In genomic region chr1:26782521-26783212, GRCh38 we compare ENCODE assay signal across 15 cellular contexts. TPM values are rescaled to one million over a fixed set of nuclear protein-coding genes. Genes with fewer than 3 reads are reported as not detected.
DNase-seq lines count a peak whose midpoint lies in the region; ATAC-seq and TF ChIP-seq lines count a peak whose summit lies in the region.
"Had no signal": no experiment of that assay in that cellular context is flagged by ENCODE, and none has a peak within 500 bp of the region (broad histone marks: within the 10 kb centered on the region; RNA-seq: fewer than 3 reads in every experiment).

No MANE protein-coding gene starts in this region.

- peaks cover 7% of the 10 kb centered on the region for H4K20me1 ChIP-seq in hepatocyte (ENCODE audit: insufficient read depth, poor library complexity, severe bottlenecking)

- no peaks in the 10 kb centered on the region for H3K9me3 ChIP-seq in hepatocyte (ENCODE audit: low read depth)
- H3K9me3 ChIP-seq: A549, thoracic aorta had no signal

- DNase-seq in activated CD4-positive, alpha-beta T cell treated with anti-CD3 and anti-CD28 coated beads for 36 hours, result no peak
- no peak for DNase-seq in activated CD4-positive, alpha-beta T cell treated with anti-CD3 and anti-CD28 coated beads, Interleukin-2, amount 50 U/mL, for 48 hours
- no peak for DNase-seq in activated CD8-positive, alpha-beta T cell treated with anti-CD3 and anti-CD28 coated beads for 36 hours
- no peak for DNase-seq in hepatocyte (ENCODE audit: low spot score)
- no peak for DNase-seq in stimulated activated naive B cell treated with anti-CD40 and anti-IgM and Interleukin-4, amounts not matched to agents 10 μg/mL and 1 μg/mL and 100 μg/mL, for 72 hours
- no peak for DNase-seq in AG20443 (ENCODE audit: low spot score)
- DNase-seq: activated CD4-positive, alpha-beta T cell treated with anti-CD3 and anti-CD28 coated beads for 1 hour; occipital lobe; SHP77; stimulated activated CD4-positive, alpha-beta T cell treated with anti-CD3 and anti-CD28 coated beads, Interleukin-2, amount 100 ng/mL, for 48 hours had no signal

- H3K4me3 Mint-ChIP-seq in activated CD4-positive, alpha-beta T cell treated with anti-CD3 and anti-CD28 coated beads for 36 hours, result no peak overlapping the region
- H3K4me3 Mint-ChIP-seq in activated CD8-positive, alpha-beta T cell treated with anti-CD3 and anti-CD28 coated beads for 36 hours, result no peak overlapping the region
- H3K4me3 Mint-ChIP-seq in stimulated activated naive B cell treated with anti-CD40 and anti-IgM and Interleukin-4, amounts not matched to agents 10 μg/mL and 1 μg/mL and 100 μg/mL, for 72 hours, result no peak overlapping the region

- no peaks in the 10 kb centered on the region for H3K9me3 Mint-ChIP-seq in activated CD4-positive, alpha-beta T cell treated with anti-CD3 and anti-CD28 coated beads for 36 hours (ENCODE audit: low read depth)
- no peaks in the 10 kb centered on the region for H3K9me3 Mint-ChIP-seq in activated CD8-positive, alpha-beta T cell treated with anti-CD3 and anti-CD28 coated beads for 36 hours
- H3K9me3 Mint-ChIP-seq in stimulated activated naive B cell treated with anti-CD40 and anti-IgM and Interleukin-4, amounts not matched to agents 10 μg/mL and 1 μg/mL and 100 μg/mL, for 72 hours, result no peaks in the 10 kb centered on the region

- no peaks in the 10 kb centered on the region for H3K9me2 ChIP-seq in hepatocyte (replicated peaks; ENCODE audit: insufficient read depth)

- 74% methylated on average over 3 of the region's 3 CpGs for WGBS in hepatocyte (ENCODE audit: low lambda C conversion rate, missing lambda C conversion rate)

- POLR2A ChIA-PET in activated CD4-positive, alpha-beta T cell treated with anti-CD3 and anti-CD28 coated beads for 36 hours (lab: Charles Lee), result interaction anchor here (1.1 kb wide), 2 partner anchors 11 to 86 kb away, joined by 3 to 5 read pairs; no protein-coding TSS in a partner anchor
- POLR2A ChIA-PET in activated CD8-positive, alpha-beta T cell treated with anti-CD3 and anti-CD28 coated beads for 36 hours (lab: Charles Lee), result interaction anchor here (0.5 to 2.1 kb wide), 5 partner anchors 84 to 1130 kb away, joined by 3 to 6 read pairs (median 3); no protein-coding TSS in a partner anchor

- no peaks in the 10 kb centered on the region for H3K27me3 Mint-ChIP-seq in activated CD4-positive, alpha-beta T cell treated with anti-CD3 and anti-CD28 coated beads for 36 hours
- H3K27me3 Mint-ChIP-seq in activated CD8-positive, alpha-beta T cell treated with anti-CD3 and anti-CD28 coated beads for 36 hours, result no peaks in the 10 kb centered on the region
- no peaks in the 10 kb centered on the region for H3K27me3 Mint-ChIP-seq in stimulated activated naive B cell treated with anti-CD40 and anti-IgM and Interleukin-4, amounts not matched to agents 10 μg/mL and 1 μg/mL and 100 μg/mL, for 72 hours

- no peak for TF ChIP-seq CTCF in activated CD8-positive, alpha-beta T cell treated with anti-CD3 and anti-CD28 coated beads for 36 hours (IDR thresholded peaks at IDR 0.05)
- TF ChIP-seq CTCF in hepatocyte (IDR thresholded peaks at IDR 0.05; ENCODE audit: poor library complexity), result no peak

- intact Hi-C loops in activated CD4-positive, alpha-beta T cell treated with anti-CD3 and anti-CD28 coated beads for 36 hours (cut with DNase I, micrococcal nuclease), result no loop called here
- intact Hi-C loops in activated CD8-positive, alpha-beta T cell treated with anti-CD3 and anti-CD28 coated beads for 36 hours (cut with micrococcal nuclease), result no loop called here

- peak overlapping the region; percentile 44 for H3K27ac Mint-ChIP-seq in activated CD4-positive, alpha-beta T cell treated with anti-CD3 and anti-CD28 coated beads for 36 hours
- H3K27ac Mint-ChIP-seq in activated CD8-positive, alpha-beta T cell treated with anti-CD3 and anti-CD28 coated beads for 36 hours, result peak overlapping the region; percentile 48
- H3K27ac Mint-ChIP-seq in stimulated activated naive B cell treated with anti-CD40 and anti-IgM and Interleukin-4, amounts not matched to agents 10 μg/mL and 1 μg/mL and 100 μg/mL, for 72 hours, result peak overlapping the region; percentile 20

- H3K36me3 Mint-ChIP-seq in activated CD4-positive, alpha-beta T cell treated with anti-CD3 and anti-CD28 coated beads for 36 hours (ENCODE audit: low read depth), result peaks cover 44% of the 10 kb centered on the region
- peaks cover 36% of the 10 kb centered on the region for H3K36me3 Mint-ChIP-seq in activated CD8-positive, alpha-beta T cell treated with anti-CD3 and anti-CD28 coated beads for 36 hours (ENCODE audit: low read depth)
- peaks cover 28 to 41% of the 10 kb centered on the region in 2 donors for H3K36me3 Mint-ChIP-seq in stimulated activated naive B cell treated with anti-CD40 and anti-IgM and Interleukin-4, amounts not matched to agents 10 μg/mL and 1 μg/mL and 100 μg/mL, for 72 hours

- H3K4me2 ChIP-seq in hepatocyte, result no peak overlapping the region
- H3K4me2 ChIP-seq: KMS-11 had no signal

- H3K4me3 ChIP-seq in hepatocyte, result no peak overlapping the region
- H3K4me3 ChIP-seq: A549, thoracic aorta had no signal

- H3K79me2 ChIP-seq in hepatocyte, result peaks cover 38% of the 10 kb centered on the region

- peaks cover 35% of the 10 kb centered on the region for H3K4me1 ChIP-seq in hepatocyte (ENCODE audit: insufficient read depth)

- no peaks in the 10 kb centered on the region for H3K36me3 ChIP-seq in hepatocyte (replicated peaks; ENCODE audit: insufficient read depth, low read depth)

- H2AFZ ChIP-seq in hepatocyte, result no peak overlapping the region

- CTCF ChIA-PET in activated CD4-positive, alpha-beta T cell treated with anti-CD3 and anti-CD28 coated beads for 36 hours (lab: Charles Lee), result no interaction called here
- CTCF ChIA-PET in activated CD8-positive, alpha-beta T cell treated with anti-CD3 and anti-CD28 coated beads for 36 hours (lab: Charles Lee), result interaction anchor here (2.3 kb wide), 1 partner anchor 81 kb away, joined by 9 read pairs; no protein-coding TSS in a partner anchor

- no peak for ATAC-seq in activated CD4-positive, alpha-beta T cell treated with anti-CD3 and anti-CD28 coated beads for 36 hours
- no peak for ATAC-seq in activated CD8-positive, alpha-beta T cell treated with anti-CD3 and anti-CD28 coated beads for 36 hours
- ATAC-seq in stimulated activated naive B cell treated with anti-CD40 and anti-IgM and Interleukin-4, amounts not matched to agents 10 μg/mL and 1 μg/mL and 100 μg/mL, for 72 hours (replicated peaks), result no peak
- no peak for ATAC-seq in HG03175 (IDR thresholded peaks at IDR 0.05; ENCODE audit: unreplicated experiment)
- ATAC-seq in HG03097 (IDR thresholded peaks at IDR 0.05; ENCODE audit: low FRiP score, unreplicated experiment), result no peak
- ATAC-seq: A549 had no signal

- peaks cover 42% of the 10 kb centered on the region for H3K4me1 Mint-ChIP-seq in activated CD4-positive, alpha-beta T cell treated with anti-CD3 and anti-CD28 coated beads for 36 hours
- H3K4me1 Mint-ChIP-seq in activated CD8-positive, alpha-beta T cell treated with anti-CD3 and anti-CD28 coated beads for 36 hours (ENCODE audit: low read depth), result peaks cover 60% of the 10 kb centered on the region
- peaks cover 51 to 74% of the 10 kb centered on the region in 2 donors for H3K4me1 Mint-ChIP-seq in stimulated activated naive B cell treated with anti-CD40 and anti-IgM and Interleukin-4, amounts not matched to agents 10 μg/mL and 1 μg/mL and 100 μg/mL, for 72 hours

- H3K27me3 ChIP-seq in hepatocyte, result no peaks in the 10 kb centered on the region

- peak overlapping the region; percentile 43 for H3K27ac ChIP-seq in hepatocyte
- H3K27ac ChIP-seq: KMS-11 had no signal

RNA-seq across cellular contexts. Expression of gene PIGV, which starts 5.1 kb away (rescaled TPM):
- 10 to 100 TPM; 12.0 to 17.2 TPM for total RNA-seq in activated CD4-positive, alpha-beta T cell treated with anti-CD3 and anti-CD28 coated beads for 36 hours
- total RNA-seq in activated CD8-positive, alpha-beta T cell treated with anti-CD3 and anti-CD28 coated beads for 36 hours, result 10 to 100 TPM; 21.2 to 23.9 TPM
- total RNA-seq in hepatocyte, result 22.0 and 35.5 TPM in 2 replicates
- polyA plus RNA-seq in hepatocyte, result 19.1 and 21.2 TPM in 2 replicates

RNA-seq across cellular contexts. Expression of gene ZDHHC18, which starts 43.8 kb away (rescaled TPM):
- 10 to 100 TPM; 51.6 to 66.0 TPM for total RNA-seq in activated CD4-positive, alpha-beta T cell treated with anti-CD3 and anti-CD28 coated beads for 36 hours
- total RNA-seq in activated CD8-positive, alpha-beta T cell treated with anti-CD3 and anti-CD28 coated beads for 36 hours, result 10 to 100 TPM; 55.0 to 61.3 TPM
- total RNA-seq in hepatocyte, result 14.9 and 21.7 TPM in 2 replicates
- 22.5 and 22.6 TPM in 2 replicates for polyA plus RNA-seq in hepatocyte
